Comparison of ENCODE assay signal across 7 cellular contexts in the genomic region with DNA sequence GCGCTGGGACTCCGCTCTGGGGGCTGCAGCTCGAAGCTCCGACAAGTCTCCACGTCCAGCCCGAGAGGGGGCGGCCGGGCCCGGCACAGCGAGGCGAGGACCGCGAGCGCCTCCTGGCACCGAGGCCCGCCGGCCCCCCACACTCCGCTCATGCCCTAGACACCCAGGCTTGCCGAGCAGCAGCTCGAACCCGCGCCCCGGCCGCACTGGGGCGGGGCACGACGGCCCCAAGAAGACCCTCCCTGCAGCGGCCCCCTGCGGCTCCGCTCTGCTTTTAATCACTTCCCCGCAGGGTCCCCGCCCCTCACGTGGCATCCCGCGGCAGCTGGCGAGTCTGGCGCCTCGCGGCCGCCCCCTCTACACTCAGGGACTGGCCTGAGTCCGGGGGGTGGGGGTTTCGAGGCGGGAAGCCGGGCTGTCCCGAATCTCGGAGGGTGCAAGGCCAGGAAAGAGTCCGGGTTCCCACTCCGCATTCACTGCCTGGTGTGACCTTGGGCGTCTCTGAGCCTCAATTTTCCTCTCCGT.
A peak's percentile ranks its signal among the peaks of the same experiment; 100 is the strongest.
DNase-seq lines count a peak whose midpoint lies in the region; TF ChIP-seq lines count a peak whose summit lies in the region.

Gene SYT6, minus strand, starts transcription at position 249 of the 525 bp plus-strand sequence. Its CDS starts 97 bp downstream, at position 152.

- H3K27ac ChIP-seq in HL-60 (replicated peaks), result no peak within 1 kb of the TSS
- H3K27ac ChIP-seq in iPS-18a (ENCODE audit: low read length), result no peak within 1 kb of the TSS

- H3K4me3 ChIP-seq in HL-60 (replicated peaks; ENCODE audit: insufficient read depth, low read length), result peak within 1 kb of the TSS; percentile 15; the same call in 1 of the 2 replicates
- peak within 1 kb of the TSS; percentile 78 for H3K4me3 ChIP-seq in iPS-18a (ENCODE audit: low read length)

- no peak for TF ChIP-seq CTCF in HL-60 (IDR thresholded peaks at IDR 0.05; ENCODE audit: insufficient read depth, low read length)

- H3K27me3 ChIP-seq in HL-60 (ENCODE audit: insufficient read depth, poor library complexity, severe bottlenecking) (peaks cover 51% of the 10 kb centered on the region), iPS-18a (ENCODE audit: control insufficient read depth, insufficient read depth, low read length) (peaks cover 28% of the 10 kb centered on the region)

- DNase-seq in HL-60 (ENCODE audit: low read depth in 1 of 2, low spot score in 1 of 2) (no peak), cortex of kidney (lab: John Stamatoyannopoulos, UW) (no peak), NCI-H446 treated with DMSO at 0.1 percent for 48 hours (lab: John Stamatoyannopoulos, UW) (no peak)
- peak; percentile 25 to 29 for DNase-seq in activated T-cell treated with anti-CD3 and anti-CD28 coated beads, Interleukin-2, amount 50 U/mL, for 48 hours
- DNase-seq in stimulated activated CD8-positive, alpha-beta memory T cell treated with anti-CD3 and anti-CD28 coated beads, Interleukin-4, amount 100 ng/mL, for 48 hours, result peak; percentile 27
- no peak for DNase-seq in activated CD4-positive, CD25-positive, alpha-beta regulatory T cell treated with anti-CD3 and anti-CD28 coated beads, Interleukin-2, amount 50 U/mL, for 72 hours

- peaks cover 13% of the 10 kb centered on the region for H3K4me1 ChIP-seq in iPS-18a (ENCODE audit: control insufficient read depth, low read depth, low read length)

- H3K9me3 ChIP-seq in iPS-18a (ENCODE audit: control insufficient read depth, low read depth, low read length), result no peaks in the 10 kb centered on the region

- peak within 1 kb of the TSS; percentile 76 for H3K9ac ChIP-seq in iPS-18a (ENCODE audit: low read length)

- peaks cover 7% of the 10 kb centered on the region for H3K36me3 ChIP-seq in iPS-18a (ENCODE audit: control insufficient read depth, low read depth, low read length)

Comparison
In these comparisons a context has a peak if more than half of its experiments do, and no peak if none do; other contexts are left out.
1. DNase-seq: peak in activated T-cell treated with anti-CD3 and anti-CD28 coated beads, Interleukin-2, amount 50 U/mL, for 48 hours (2 of 2) and stimulated activated CD8-positive, alpha-beta memory T cell treated with anti-CD3 and anti-CD28 coated beads, Interleukin-4, amount 100 ng/mL, for 48 hours (single experiment); none in HL-60 (0 of 2), activated CD4-positive, CD25-positive, alpha-beta regulatory T cell treated with anti-CD3 and anti-CD28 coated beads, Interleukin-2, amount 50 U/mL, for 72 hours (single experiment), cortex of kidney (single experiment) and NCI-H446 treated with DMSO at 0.1 percent for 48 hours (single experiment).